ENCODE assay signal across 9 cellular contexts in genomic region chr19:1364070-1364719, GRCh38. TPM values are rescaled to one million over a fixed set of nuclear protein-coding genes. Genes with fewer than 3 reads are reported as not detected.
DNase-seq lines count a peak whose midpoint lies in the region; ATAC-seq and TF ChIP-seq lines count a peak whose summit lies in the region.
"Had no signal": no experiment of that assay in that cellular context is flagged by ENCODE, and none has a peak within 500 bp of the region (broad histone marks: within the 10 kb centered on the region; RNA-seq: fewer than 3 reads in every experiment).

No MANE protein-coding gene starts in this region.

- POLR2A ChIA-PET in activated CD8-positive, alpha-beta T cell treated with anti-CD3 and anti-CD28 coated beads for 36 hours (lab: Charles Lee) = interaction anchor here (0.7 to 0.9 kb wide), 2 partner anchors 93 to 111 kb away, joined by 3 to 5 read pairs; no protein-coding TSS in a partner anchor

- intact Hi-C loops in activated CD8-positive, alpha-beta T cell treated with anti-CD3 and anti-CD28 coated beads for 36 hours (cut with micrococcal nuclease) = loop anchor here (10.0 kb wide), 1 partner anchor 89 kb away; the partner anchor contains the start of gene FAM174C

- CTCF ChIA-PET in activated CD8-positive, alpha-beta T cell treated with anti-CD3 and anti-CD28 coated beads for 36 hours (lab: Charles Lee) = interaction anchor here (0.6 to 2.4 kb wide), 3 partner anchors 85 to 98 kb away, joined by 3 to 12 read pairs (median 4); no protein-coding TSS in a partner anchor

- in situ Hi-C loops in GM13976 (cut with MboI; ENCODE audit: low sequenced_read_pairs, unreplicated experiment) = no loop called here

- no peaks in the 10 kb centered on the region for H3K9me3 Mint-ChIP-seq in activated CD8-positive, alpha-beta T cell treated with anti-CD3 and anti-CD28 coated beads for 36 hours
- H3K9me3 Mint-ChIP-seq in immature natural killer cell = no peaks in the 10 kb centered on the region

- TF ChIP-seq CTCF in BE2C (IDR thresholded peaks at IDR 0.05; ENCODE audit: low read depth, low read length) (peak; percentile 37), GM13976 (IDR thresholded peaks at IDR 0.05; ENCODE audit: borderline replicate concordance, control extremely low read depth, extremely low read depth, insufficient read depth, missing control alignments) (no peak)
- TF ChIP-seq CTCF in activated CD8-positive, alpha-beta T cell treated with anti-CD3 and anti-CD28 coated beads for 36 hours (IDR thresholded peaks at IDR 0.05) = peak; percentile 61

- no peaks in the 10 kb centered on the region for H3K27me3 Mint-ChIP-seq in activated CD8-positive, alpha-beta T cell treated with anti-CD3 and anti-CD28 coated beads for 36 hours
- H3K27me3 Mint-ChIP-seq in immature natural killer cell (ENCODE audit: low read depth in 3 of 3) = peaks cover 0 to 13% (median 2%) of the 10 kb centered on the region in 3 donors

- peaks cover 30% of the 10 kb centered on the region for H3K36me3 Mint-ChIP-seq in activated CD8-positive, alpha-beta T cell treated with anti-CD3 and anti-CD28 coated beads for 36 hours (ENCODE audit: low read depth)
- H3K36me3 Mint-ChIP-seq in immature natural killer cell = peaks cover 0 to 21% (median 11%) of the 10 kb centered on the region in 3 donors

- DNase-seq in BE2C (no peak), GM13976 (ENCODE audit: low spot score) (peak; percentile 71), immature natural killer cell (peak; percentile 35 to 59 (median 35)), NCI-H2107 treated with DMSO at 0.1 percent for 48 hours (lab: John Stamatoyannopoulos, UW; ENCODE audit: unreplicated experiment) (no peak), COLO668 (lab: John Stamatoyannopoulos, UW; ENCODE audit: unreplicated experiment) (no peak), superior temporal gyrus (ENCODE audit: extremely low spot score) (no peak)
- peak; percentile 46 for DNase-seq in activated CD8-positive, alpha-beta T cell treated with anti-CD3 and anti-CD28 coated beads for 36 hours
- DNase-seq: left ventricle myocardium superior had no signal

- H3K4me1 Mint-ChIP-seq in activated CD8-positive, alpha-beta T cell treated with anti-CD3 and anti-CD28 coated beads for 36 hours (ENCODE audit: low read depth) = peaks cover 32% of the 10 kb centered on the region
- peaks cover 48 to 60% of the 10 kb centered on the region in 2 donors for H3K4me1 Mint-ChIP-seq in immature natural killer cell

- peaks cover 58% of the 10 kb centered on the region for H3K36me3 ChIP-seq in BE2C

- H3K4me1 ChIP-seq in BE2C = peaks cover 38% of the 10 kb centered on the region

- no peaks in the 10 kb centered on the region for H3K9me3 ChIP-seq in BE2C

- H3K4me3 ChIP-seq in BE2C (ENCODE audit: low read depth, low read length) = no peak overlapping the region

- peak overlapping the region; percentile 83 for H3K27ac Mint-ChIP-seq in activated CD8-positive, alpha-beta T cell treated with anti-CD3 and anti-CD28 coated beads for 36 hours
- peak overlapping the region; percentile 89 to 96 (median 92) for H3K27ac Mint-ChIP-seq in immature natural killer cell

- ATAC-seq in activated CD8-positive, alpha-beta T cell treated with anti-CD3 and anti-CD28 coated beads for 36 hours = peak; percentile 75
- no peak for ATAC-seq in HG02588 (IDR thresholded peaks at IDR 0.05; ENCODE audit: unreplicated experiment)
- ATAC-seq: left ventricle myocardium superior had no signal

- peak overlapping the region; percentile 62 for H3K4me3 Mint-ChIP-seq in activated CD8-positive, alpha-beta T cell treated with anti-CD3 and anti-CD28 coated beads for 36 hours
- peak overlapping the region; percentile 78 to 88 (median 86) for H3K4me3 Mint-ChIP-seq in immature natural killer cell

- no peaks in the 10 kb centered on the region for H3K27me3 ChIP-seq in BE2C

RNA-seq across cellular contexts. Expression of gene NDUFS7, which starts 19.5 kb away (rescaled TPM):
- 569 TPM for polyA plus RNA-seq in BE2C (2012; ENCODE audit: insufficient read depth, insufficient read length, low read depth)
- total RNA-seq in activated CD8-positive, alpha-beta T cell treated with anti-CD3 and anti-CD28 coated beads for 36 hours = 100 to 1,000 TPM; 113 to 120 TPM
- 100 to 1,000 TPM; 209 to 227 (median 213) TPM for polyA plus RNA-seq in immature natural killer cell

RNA-seq across cellular contexts. Expression of gene GAMT, which starts 37.1 kb away (rescaled TPM):
- polyA plus RNA-seq in BE2C (2012; ENCODE audit: insufficient read depth, insufficient read length, low read depth) = 17.9 TPM
- total RNA-seq in activated CD8-positive, alpha-beta T cell treated with anti-CD3 and anti-CD28 coated beads for 36 hours = 10 to 100 TPM; 27.8 to 29.5 TPM
- 10 to 100 TPM in 2 of 3 donors, 1 to 10 TPM in 1; 7.9 to 16.5 (median 10.5) TPM for polyA plus RNA-seq in immature natural killer cell

RNA-seq across cellular contexts. Expression of gene DAZAP1, which starts 43.2 kb away (rescaled TPM):
- polyA plus RNA-seq in BE2C (2012; ENCODE audit: insufficient read depth, insufficient read length, low read depth) = 146 TPM
- 100 to 1,000 TPM; 263 to 283 TPM for total RNA-seq in activated CD8-positive, alpha-beta T cell treated with anti-CD3 and anti-CD28 coated beads for 36 hours
- polyA plus RNA-seq in immature natural killer cell = 10 to 100 TPM in 1 of 3 donors, 1 to 10 TPM in 2; 4.3 to 10.3 (median 8.0) TPM

Comparison
In these comparisons a context has a peak if more than half of its experiments do, and no peak if none do; other contexts are left out.
1. DNase-seq: peak in GM13976 (single experiment), activated CD8-positive, alpha-beta T cell treated with anti-CD3 and anti-CD28 coated beads for 36 hours (single experiment) and immature natural killer cell (3 of 3); none in BE2C (single experiment), NCI-H2107 treated with DMSO at 0.1 percent for 48 hours (single experiment), COLO668 (single experiment) and superior temporal gyrus (single experiment).